1 cellular context compared by ENCODE assay signal in the genomic region with DNA sequence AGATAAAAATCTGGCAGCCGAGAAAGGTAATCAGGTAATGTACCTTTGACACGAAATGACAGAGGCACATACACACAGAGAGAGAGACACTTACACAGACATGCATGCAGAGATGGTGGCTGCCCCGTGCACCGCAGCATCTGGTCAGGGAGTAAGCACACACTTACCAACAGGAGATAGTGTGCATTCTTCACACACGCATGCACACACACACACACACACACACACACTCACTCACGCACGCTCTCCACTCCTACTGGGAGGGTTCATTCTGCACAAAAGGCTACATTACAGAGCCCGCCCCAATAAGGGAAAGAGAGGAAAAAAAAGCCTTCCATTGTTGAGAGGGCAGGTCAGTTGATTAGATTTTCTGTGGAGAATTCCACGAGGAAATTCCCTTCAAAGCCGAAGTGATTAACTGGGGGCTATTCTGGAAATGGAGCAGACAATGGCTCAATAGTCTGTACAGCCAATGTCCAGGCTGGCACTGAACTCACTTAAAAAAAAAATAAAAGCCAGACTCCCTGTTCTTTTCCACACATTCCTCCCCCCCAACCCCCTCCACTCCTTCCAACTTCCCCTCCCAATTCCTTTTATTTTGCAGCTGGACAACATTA.
TF ChIP-seq lines count a peak whose summit lies in the region.

No MANE protein-coding gene starts in this region.

TF ChIP-seq in IMR-90, 13 proteins besides CTCF, POLR2A, EP300 and RAD21:
- TF ChIP-seq CHD1 (IDR thresholded peaks at IDR 0.05; ENCODE audit: low read depth, low read length), result no peak
- TF ChIP-seq MAFK (IDR thresholded peaks at IDR 0.05; ENCODE audit: low read depth, low read length), result no peak
- no peak for TF ChIP-seq SMC3 (IDR thresholded peaks at IDR 0.05; ENCODE audit: low read depth, low read length)
- TF ChIP-seq, protein P1, sequence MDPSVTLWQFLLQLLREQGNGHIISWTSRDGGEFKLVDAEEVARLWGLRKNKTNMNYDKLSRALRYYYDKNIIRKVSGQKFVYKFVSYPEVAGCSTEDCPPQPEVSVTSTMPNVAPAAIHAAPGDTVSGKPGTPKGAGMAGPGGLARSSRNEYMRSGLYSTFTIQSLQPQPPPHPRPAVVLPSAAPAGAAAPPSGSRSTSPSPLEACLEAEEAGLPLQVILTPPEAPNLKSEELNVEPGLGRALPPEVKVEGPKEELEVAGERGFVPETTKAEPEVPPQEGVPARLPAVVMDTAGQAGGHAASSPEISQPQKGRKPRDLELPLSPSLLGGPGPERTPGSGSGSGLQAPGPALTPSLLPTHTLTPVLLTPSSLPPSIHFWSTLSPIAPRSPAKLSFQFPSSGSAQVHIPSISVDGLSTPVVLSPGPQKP (IDR thresholded peaks at IDR 0.05; ENCODE audit: borderline replicate concordance, low read depth, low read length), result no peak
- TF ChIP-seq BHLHE40 (IDR thresholded peaks at IDR 0.05; ENCODE audit: low read depth, low read length), result no peak
- TF ChIP-seq NFE2L2 (IDR thresholded peaks at IDR 0.05; ENCODE audit: low read depth, low read length), result no peak
- no peak for TF ChIP-seq CEBPB (IDR thresholded peaks at IDR 0.05; ENCODE audit: low read depth, low read length)
- TF ChIP-seq MAZ (IDR thresholded peaks at IDR 0.05; ENCODE audit: borderline replicate concordance, low read depth, low read length), result no peak
- no peak for TF ChIP-seq RCOR1 (IDR thresholded peaks at IDR 0.05; ENCODE audit: insufficient replicate concordance, low read length)
- no peak for TF ChIP-seq MXI1 (IDR thresholded peaks at IDR 0.05; ENCODE audit: borderline replicate concordance, low read depth, low read length)
- no peak for TF ChIP-seq FOS (IDR thresholded peaks at IDR 0.05; ENCODE audit: low read depth, low read length)
- TF ChIP-seq, protein P2, sequence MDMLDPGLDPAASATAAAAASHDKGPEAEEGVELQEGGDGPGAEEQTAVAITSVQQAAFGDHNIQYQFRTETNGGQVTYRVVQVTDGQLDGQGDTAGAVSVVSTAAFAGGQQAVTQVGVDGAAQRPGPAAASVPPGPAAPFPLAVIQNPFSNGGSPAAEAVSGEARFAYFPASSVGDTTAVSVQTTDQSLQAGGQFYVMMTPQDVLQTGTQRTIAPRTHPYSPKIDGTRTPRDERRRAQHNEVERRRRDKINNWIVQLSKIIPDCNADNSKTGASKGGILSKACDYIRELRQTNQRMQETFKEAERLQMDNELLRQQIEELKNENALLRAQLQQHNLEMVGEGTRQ (IDR thresholded peaks at IDR 0.05; ENCODE audit: low read depth, low read length), result no peak
